21 cellular contexts compared by ENCODE assay signal in the genomic region with DNA sequence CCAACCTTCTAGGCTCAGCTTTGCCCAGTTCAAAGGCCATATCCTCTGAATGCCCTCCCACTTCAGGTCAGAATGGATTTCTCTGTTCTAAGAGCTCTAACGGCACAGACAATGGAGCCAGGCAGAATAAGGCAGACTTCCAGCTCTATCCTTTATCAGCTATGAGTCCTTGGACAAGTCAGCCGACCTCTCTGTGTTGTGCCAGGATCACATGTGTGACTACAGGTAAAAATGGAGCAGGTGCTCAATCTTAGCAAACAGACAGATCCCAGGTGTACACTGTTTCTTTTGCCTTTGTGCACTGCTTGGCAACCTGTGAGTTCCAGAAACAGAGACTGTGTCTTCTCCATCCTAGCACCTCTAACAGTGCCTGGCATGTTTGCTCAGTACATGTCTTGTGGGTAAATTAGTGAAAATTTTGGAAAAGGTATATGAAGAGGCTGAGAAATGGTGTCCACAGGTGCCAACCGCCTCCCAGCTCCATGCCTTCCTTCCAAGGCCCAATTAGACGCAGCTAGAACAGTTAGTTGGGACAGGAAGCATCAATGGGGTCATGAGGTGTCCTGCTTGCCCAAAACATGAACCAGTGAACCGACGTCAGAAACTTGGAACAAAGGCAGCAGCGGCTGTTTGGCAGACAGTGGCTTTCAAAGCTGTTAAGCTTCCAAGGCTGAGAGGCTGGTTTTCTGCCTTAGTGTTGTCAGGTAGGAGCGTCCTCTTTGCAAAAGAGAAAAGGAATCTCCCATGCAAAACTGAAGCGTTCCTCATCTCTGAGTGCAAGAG. TPM values are rescaled to one million over a fixed set of nuclear protein-coding genes. Genes with fewer than 3 reads are reported as not detected.
DNase-seq lines count a peak whose midpoint lies in the region; ATAC-seq and TF ChIP-seq lines count a peak whose summit lies in the region.
"Had no signal": no experiment of that assay in that cellular context is flagged by ENCODE, and none has a peak within 500 bp of the region (broad histone marks: within the 10 kb centered on the region; RNA-seq: fewer than 3 reads in every experiment).

No MANE protein-coding gene starts in this region.

- H3K9me3 Mint-ChIP-seq in activated T-helper 17 cell treated with anti-CD3 and anti-CD28 coated beads, Interleukin-2, amount 50 U/mL, for 72 hours, result no peaks in the 10 kb centered on the region
- H3K9me3 Mint-ChIP-seq in memory B cell, result no peaks in the 10 kb centered on the region
- no peaks in the 10 kb centered on the region for H3K9me3 Mint-ChIP-seq in stimulated activated memory B cell treated with anti-CD40 and anti-IgM and Interleukin-4, amounts not matched to agents 10 μg/mL and 1 μg/mL and 100 μg/mL, for 72 hours
- H3K9me3 Mint-ChIP-seq: H9, IgD-negative memory B cell had no signal

- H3K4me1 Mint-ChIP-seq in activated T-helper 17 cell treated with anti-CD3 and anti-CD28 coated beads, Interleukin-2, amount 50 U/mL, for 72 hours, result peaks cover 19% of the 10 kb centered on the region
- peaks cover 46% of the 10 kb centered on the region for H3K4me1 Mint-ChIP-seq in memory B cell
- peaks cover 62% of the 10 kb centered on the region for H3K4me1 Mint-ChIP-seq in stimulated activated memory B cell treated with anti-CD40 and anti-IgM and Interleukin-4, amounts not matched to agents 10 μg/mL and 1 μg/mL and 100 μg/mL, for 72 hours

- H3K27me3 ChIP-seq in right atrium auricular region, result no peaks in the 10 kb centered on the region
- H3K27me3 ChIP-seq in breast epithelium, result no peaks in the 10 kb centered on the region

- H3K36me3 Mint-ChIP-seq in activated T-helper 17 cell treated with anti-CD3 and anti-CD28 coated beads, Interleukin-2, amount 50 U/mL, for 72 hours (ENCODE audit: low read depth), result peaks cover 98% of the 10 kb centered on the region
- peaks cover 56% of the 10 kb centered on the region for H3K36me3 Mint-ChIP-seq in memory B cell
- H3K36me3 Mint-ChIP-seq in stimulated activated memory B cell treated with anti-CD40 and anti-IgM and Interleukin-4, amounts not matched to agents 10 μg/mL and 1 μg/mL and 100 μg/mL, for 72 hours, result peaks cover 65% of the 10 kb centered on the region

- peak overlapping the region; percentile 22 for H3K27ac Mint-ChIP-seq in activated T-helper 17 cell treated with anti-CD3 and anti-CD28 coated beads, Interleukin-2, amount 50 U/mL, for 72 hours
- peak overlapping the region; percentile 70 for H3K27ac Mint-ChIP-seq in memory B cell
- H3K27ac Mint-ChIP-seq in stimulated activated memory B cell treated with anti-CD40 and anti-IgM and Interleukin-4, amounts not matched to agents 10 μg/mL and 1 μg/mL and 100 μg/mL, for 72 hours, result peak overlapping the region; percentile 35

- intact Hi-C loops in Right ventricle myocardium inferior (cut with DNase I) (no loop called here), breast epithelium (cut with DNase I; ENCODE audit: low total_unique reads) (no loop called here)

- TF ChIP-seq CTCF in right atrium auricular region (IDR thresholded peaks at IDR 0.05) (no peak), breast epithelium (IDR thresholded peaks at IDR 0.05) (no peak)

- ATAC-seq in Right ventricle myocardium inferior (peak; percentile 51), memory B cell (ENCODE audit: low read depth) (no peak), HG02642 (IDR thresholded peaks at IDR 0.05; ENCODE audit: poor library complexity, unreplicated experiment) (no peak)
- no peak for ATAC-seq in activated T-helper 17 cell treated with anti-CD3 and anti-CD28 coated beads, Interleukin-2, amount 50 U/mL, for 72 hours (replicated peaks)
- no peak for ATAC-seq in stimulated activated memory B cell treated with anti-CD40 and anti-IgM and Interleukin-4, amounts not matched to agents 10 μg/mL and 1 μg/mL and 100 μg/mL, for 72 hours
- ATAC-seq: A549, Panc1 had no signal

- no peak for DNase-seq in Right ventricle myocardium inferior (ENCODE audit: missing footprints)
- DNase-seq in right atrium auricular region (ENCODE audit: low spot score), result no peak
- no peak for DNase-seq in memory B cell (ENCODE audit: low spot score in 2 of 2)
- no peak for DNase-seq in SIG-M5 (lab: John Stamatoyannopoulos, UW)
- DNase-seq in breast epithelium (ENCODE audit: low spot score in 2 of 2), result no peak
- DNase-seq: COR-L47, EL, H9, Kasumi-1, MM.1S, NCI-H1092 treated with DMSO at 0.1 percent for 48 hours, NCI-H2081 treated with DMSO at 0.1 percent for 48 hours, NCI-H510A treated with DMSO at 0.1 percent for 48 hours, SHP77 had no signal

- H3K4me3 Mint-ChIP-seq in activated T-helper 17 cell treated with anti-CD3 and anti-CD28 coated beads, Interleukin-2, amount 50 U/mL, for 72 hours, result no peak overlapping the region
- H3K4me3 Mint-ChIP-seq in memory B cell, result no peak overlapping the region
- H3K4me3 Mint-ChIP-seq in stimulated activated memory B cell treated with anti-CD40 and anti-IgM and Interleukin-4, amounts not matched to agents 10 μg/mL and 1 μg/mL and 100 μg/mL, for 72 hours, result no peak overlapping the region
- H3K4me3 Mint-ChIP-seq: CD14-positive monocyte, H9, IgD-negative memory B cell had no signal

- H3K36me3 ChIP-seq in right atrium auricular region, result peaks cover 68% of the 10 kb centered on the region
- H3K36me3 ChIP-seq in breast epithelium, result peaks cover 5% of the 10 kb centered on the region

- no peaks in the 10 kb centered on the region for H3K9me3 ChIP-seq in right atrium auricular region
- no peaks in the 10 kb centered on the region for H3K9me3 ChIP-seq in breast epithelium
- H3K9me3 ChIP-seq: A549 had no signal

- H3K4me3 ChIP-seq in right atrium auricular region (no peak overlapping the region), breast epithelium (no peak overlapping the region)
- H3K4me3 ChIP-seq: A549 had no signal

- H3K27ac ChIP-seq in right atrium auricular region, result no peak overlapping the region
- no peak overlapping the region for H3K27ac ChIP-seq in breast epithelium
- H3K27ac ChIP-seq: A549 had no signal

- no peak for TF ChIP-seq POLR2A in breast epithelium (IDR thresholded peaks at IDR 0.05)

- peaks cover 0 to 37% of the 10 kb centered on the region in 2 donors for H3K4me1 ChIP-seq in right atrium auricular region
- H3K4me1 ChIP-seq in breast epithelium, result no peaks in the 10 kb centered on the region

- no peaks in the 10 kb centered on the region for H3K27me3 Mint-ChIP-seq in activated T-helper 17 cell treated with anti-CD3 and anti-CD28 coated beads, Interleukin-2, amount 50 U/mL, for 72 hours
- no peaks in the 10 kb centered on the region for H3K27me3 Mint-ChIP-seq in memory B cell
- no peaks in the 10 kb centered on the region for H3K27me3 Mint-ChIP-seq in stimulated activated memory B cell treated with anti-CD40 and anti-IgM and Interleukin-4, amounts not matched to agents 10 μg/mL and 1 μg/mL and 100 μg/mL, for 72 hours
- H3K27me3 Mint-ChIP-seq: IgD-negative memory B cell had no signal

RNA-seq across cellular contexts. Expression of a gene that starts 28.7 kb away (rescaled TPM):
- 14.1 TPM for total RNA-seq in Right ventricle myocardium inferior
- total RNA-seq in right atrium auricular region, result 10 to 100 TPM; 23.3 to 61.7 TPM
- 100 to 1,000 TPM in 1 of 2 donors, 10 to 100 TPM in 1; 94.9 to 131 TPM for total RNA-seq in activated T-helper 17 cell treated with anti-CD3 and anti-CD28 coated beads, Interleukin-2, amount 50 U/mL, for 72 hours
- total RNA-seq in breast epithelium, result 10 to 100 TPM; 67.0 to 73.9 (median 73.4) TPM
